ENCODE assay signal across 14 cellular contexts in genomic region chr21:20627594-20627993, GRCh38.
A peak's percentile ranks its signal among the peaks of the same experiment; 100 is the strongest.
DNase-seq lines count a peak whose midpoint lies in the region; ATAC-seq and TF ChIP-seq lines count a peak whose summit lies in the region.
"Had no signal": no experiment of that assay in that cellular context is flagged by ENCODE, and none has a peak within 500 bp of the region (broad histone marks: within the 10 kb centered on the region; RNA-seq: fewer than 3 reads in every experiment).

No MANE protein-coding gene starts in this region.

- peaks cover 19% of the 10 kb centered on the region for H3K27me3 Mint-ChIP-seq in endodermal cell (ENCODE audit: insufficient read depth)
- H3K27me3 Mint-ChIP-seq: CD4-positive, alpha-beta memory T cell had no signal

- ATAC-seq in HG02642 (IDR thresholded peaks at IDR 0.05; ENCODE audit: poor library complexity, unreplicated experiment), result no peak
- ATAC-seq: A549, HCT116 had no signal

- no peak overlapping the region; the same call in 1 of the 2 replicates for H3K4me3 ChIP-seq in HUES64 (ENCODE audit: low read length)
- H3K4me3 ChIP-seq in endodermal cell (ENCODE audit: low read length), result no peak overlapping the region
- H3K4me3 ChIP-seq in H7 (ENCODE audit: insufficient read depth, low read depth, low read length), result no peak overlapping the region
- H3K4me3 ChIP-seq: A549 had no signal

- H3K4me1 ChIP-seq in HUES64 (ENCODE audit: insufficient read depth, low read length) (peaks cover 16% of the 10 kb centered on the region), endodermal cell (ENCODE audit: control insufficient read depth, insufficient read depth, low read length) (no peaks in the 10 kb centered on the region)
- H3K4me1 ChIP-seq: A549, BE2C had no signal

- TF ChIP-seq CTCF in endodermal cell (conservative IDR thresholded peaks at IDR 0.05), result no peak

- peaks cover 23% of the 10 kb centered on the region for H3K9me3 Mint-ChIP-seq in endodermal cell

- H3K27ac Mint-ChIP-seq in endodermal cell, result no peak overlapping the region
- H3K27ac Mint-ChIP-seq: CD4-positive, alpha-beta memory T cell had no signal

- peak overlapping the region; percentile 51; the same call in 1 of the 2 replicates for H3K27ac ChIP-seq in HUES64 (ENCODE audit: low read depth, low read length)
- H3K27ac ChIP-seq in endodermal cell (ENCODE audit: low read depth, low read length), result no peak overlapping the region
- H3K27ac ChIP-seq: A549, C4-2B had no signal

- no peak overlapping the region for H3K9ac ChIP-seq in HUES64 (ENCODE audit: low read depth, low read length)
- H3K9ac ChIP-seq in endodermal cell (ENCODE audit: extremely low read depth, low read length, poor library complexity, severe bottlenecking), result no peak overlapping the region

- DNase-seq in endodermal cell, result peak; percentile 60
- DNase-seq in iPS-NIHi11 (ENCODE audit: low spot score), result peak; percentile 10
- no peak for DNase-seq in H7
- no peak for DNase-seq in NCI-H146 treated with DMSO at 0.1 percent for 48 hours (lab: John Stamatoyannopoulos, UW; ENCODE audit: unreplicated experiment)
- DNase-seq in activated effector memory CD4-positive, alpha-beta T cell treated with Interleukin-2 at 50 U/mL for 16 hours, result no peak
- DNase-seq: BE2C; CD4-positive, alpha-beta memory T cell; DMS79; GOT3 had no signal

- no peaks in the 10 kb centered on the region for H3K4me1 Mint-ChIP-seq in endodermal cell
- H3K4me1 Mint-ChIP-seq: CD4-positive, alpha-beta memory T cell had no signal

- H3K36me3 Mint-ChIP-seq in endodermal cell (ENCODE audit: low read depth), result no peaks in the 10 kb centered on the region
- H3K36me3 Mint-ChIP-seq: CD4-positive, alpha-beta memory T cell had no signal

- H3K9me3 ChIP-seq in HUES64 (ENCODE audit: insufficient read depth, low read depth, low read length), result peaks cover 18% of the 10 kb centered on the region
- H3K9me3 ChIP-seq in endodermal cell (ENCODE audit: control insufficient read depth, low read length), result peaks cover 22% of the 10 kb centered on the region
- H3K9me3 ChIP-seq: A549, BE2C had no signal

- no peak overlapping the region for H3K4me3 Mint-ChIP-seq in endodermal cell
- H3K4me3 Mint-ChIP-seq: CD4-positive, alpha-beta memory T cell had no signal

- H3K27me3 ChIP-seq in HUES64 (ENCODE audit: insufficient read depth, low read length) (no peaks in the 10 kb centered on the region), endodermal cell (ENCODE audit: control insufficient read depth, insufficient read depth, low read length, poor library complexity, severe bottlenecking) (no peaks in the 10 kb centered on the region), H7 (ENCODE audit: control insufficient read depth, insufficient read depth, low read length) (no peaks in the 10 kb centered on the region)
- H3K27me3 ChIP-seq: BE2C had no signal

- H3K36me3 ChIP-seq in HUES64 (ENCODE audit: insufficient read depth, low read length) (no peaks in the 10 kb centered on the region), endodermal cell (ENCODE audit: control insufficient read depth, insufficient read depth, low read length) (no peaks in the 10 kb centered on the region), H7 (replicated peaks; ENCODE audit: control insufficient read depth, insufficient read depth, low read length) (peaks cover 1% of the 10 kb centered on the region; the same call in 1 of the 2 replicates)
- H3K36me3 ChIP-seq: BE2C had no signal

- 36% methylated on average over 2 of the region's 4 CpGs for WGBS in HUES64
- 70 to 80% methylated on average over 1 to 4 of the region's 4 CpGs for WGBS in endodermal cell (ENCODE audit: insufficient coverage in 1 of 2, insufficient read length in 1 of 2), 2 experiments

Comparison
In these comparisons a context has a peak if more than half of its experiments do, and no peak if none do; other contexts are left out.
1. DNase-seq: peak in endodermal cell (single experiment) and iPS-NIHi11 (single experiment); none in H7 (single experiment), NCI-H146 treated with DMSO at 0.1 percent for 48 hours (single experiment) and activated effector memory CD4-positive, alpha-beta T cell treated with Interleukin-2 at 50 U/mL for 16 hours (single experiment).